In the genomic region with DNA sequence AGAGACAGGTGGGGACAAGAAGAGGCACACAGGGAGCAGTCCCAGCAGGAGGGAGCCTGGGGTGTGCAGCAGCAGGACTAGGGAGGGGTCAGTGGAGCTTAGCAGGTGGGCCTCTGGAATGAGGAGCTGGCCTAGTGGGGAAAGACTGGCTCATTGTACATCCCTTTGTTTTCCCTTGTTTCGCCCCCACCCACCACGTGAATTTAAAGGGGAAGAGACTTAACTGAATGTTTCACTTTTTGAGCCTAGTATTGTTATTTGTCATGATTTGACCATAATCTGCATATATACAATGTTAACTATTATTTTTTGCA, we compare ENCODE assay signal across 11 cellular contexts.
DNase-seq lines count a peak whose midpoint lies in the region; ATAC-seq lines count a peak whose summit lies in the region.
"Had no signal": no experiment of that assay in that cellular context is flagged by ENCODE, and none has a peak within 500 bp of the region (broad histone marks: within the 10 kb centered on the region; RNA-seq: fewer than 3 reads in every experiment).

No MANE protein-coding gene starts in this region.

- H3K27ac Mint-ChIP-seq in activated naive CD8-positive, alpha-beta T cell treated with anti-CD3 and anti-CD28 coated beads for 36 hours: peak overlapping the region; percentile 97
- peak overlapping the region in 4 of 6 donors; percentile 57 to 85 (median 68) for H3K27ac Mint-ChIP-seq in naive B cell

- ATAC-seq in right cardiac atrium (no peak), left cardiac atrium (no peak), naive B cell (ENCODE audit: low read depth in 2 of 2) (no peak), aorta (ENCODE audit: low FRiP score) (no peak)

- no peaks in the 10 kb centered on the region for H3K27me3 Mint-ChIP-seq in activated naive CD8-positive, alpha-beta T cell treated with anti-CD3 and anti-CD28 coated beads for 36 hours
- no peaks in the 10 kb centered on the region for H3K27me3 Mint-ChIP-seq in naive B cell

- H3K9me3 Mint-ChIP-seq in activated naive CD8-positive, alpha-beta T cell treated with anti-CD3 and anti-CD28 coated beads for 36 hours: peaks cover 6% of the 10 kb centered on the region
- peaks cover 0 to 2% (median 0%) of the 10 kb centered on the region in 7 donors for H3K9me3 Mint-ChIP-seq in naive B cell

- H3K4me3 Mint-ChIP-seq in activated naive CD8-positive, alpha-beta T cell treated with anti-CD3 and anti-CD28 coated beads for 36 hours: peak overlapping the region; percentile 51
- H3K4me3 Mint-ChIP-seq in naive B cell: peak overlapping the region in 1 of 8 donors; percentile 36

- DNase-seq in right cardiac atrium: peak in 2 of 3 donors; percentile 33 to 44
- no peak for DNase-seq in left cardiac atrium
- peak; percentile 31 for DNase-seq in activated naive CD8-positive, alpha-beta T cell treated with anti-CD3 and anti-CD28 coated beads for 36 hours
- no peak for DNase-seq in naive B cell
- no peak for DNase-seq in aorta
- DNase-seq in NCI-H1048 (lab: John Stamatoyannopoulos, UW): no peak
- DNase-seq in NCI-H226: no peak
- DNase-seq in GDM1 (lab: John Stamatoyannopoulos, UW): no peak
- DNase-seq: colonic mucosa, NCI-H1417 treated with DMSO at 0.1 percent for 48 hours, occipital lobe had no signal

- H3K4me1 Mint-ChIP-seq in activated naive CD8-positive, alpha-beta T cell treated with anti-CD3 and anti-CD28 coated beads for 36 hours: peaks cover 93% of the 10 kb centered on the region
- H3K4me1 Mint-ChIP-seq in naive B cell: peaks cover 36 to 67% (median 47%) of the 10 kb centered on the region in 3 donors

- H3K36me3 ChIP-seq in aorta (ENCODE audit: control insufficient read depth in 1 of 2, insufficient read depth in 2 of 2, low read length in 1 of 2): no peaks in the 10 kb centered on the region
- H3K36me3 ChIP-seq: colonic mucosa had no signal

- H3K27ac ChIP-seq in right cardiac atrium (ENCODE audit: low read length) (peak overlapping the region; percentile 80), aorta (ENCODE audit: low read depth in 1 of 2, low read length in 2 of 2) (peak overlapping the region; percentile 73 to 91)
- H3K27ac ChIP-seq: colonic mucosa had no signal

- H3K27me3 ChIP-seq in right cardiac atrium (ENCODE audit: control insufficient read depth, insufficient read depth) (no peaks in the 10 kb centered on the region), aorta (ENCODE audit: control insufficient read depth in 1 of 2, insufficient read depth in 2 of 2, low read length in 1 of 2) (no peaks in the 10 kb centered on the region)
- H3K27me3 ChIP-seq: colonic mucosa had no signal

- no peak overlapping the region for H3K4me3 ChIP-seq in right cardiac atrium (ENCODE audit: low read length)
- H3K4me3 ChIP-seq in aorta (ENCODE audit: low read length in 2 of 2): no peak overlapping the region
- H3K4me3 ChIP-seq: colonic mucosa had no signal

- 81% methylated on average over 2 of the region's 2 CpGs for WGBS in right cardiac atrium
- 77 to 78% methylated on average over 2 of the region's 2 CpGs for WGBS in aorta, 2 donors

- no peaks in the 10 kb centered on the region for H3K9me3 ChIP-seq in right cardiac atrium (ENCODE audit: control insufficient read depth, low read length)
- H3K9me3 ChIP-seq in aorta (ENCODE audit: control insufficient read depth, low read length): no peaks in the 10 kb centered on the region
- H3K9me3 ChIP-seq: colonic mucosa had no signal

- H3K4me1 ChIP-seq in right cardiac atrium (ENCODE audit: control insufficient read depth, insufficient read depth, low read length): peaks cover 10% of the 10 kb centered on the region
- H3K4me1 ChIP-seq in aorta (ENCODE audit: control insufficient read depth in 1 of 2, insufficient read depth in 2 of 2, low read length in 2 of 2): peaks cover 2 to 13% of the 10 kb centered on the region in 2 donors

- peaks cover 71% of the 10 kb centered on the region for H3K36me3 Mint-ChIP-seq in activated naive CD8-positive, alpha-beta T cell treated with anti-CD3 and anti-CD28 coated beads for 36 hours
- peaks cover 6 to 24% of the 10 kb centered on the region in 2 donors for H3K36me3 Mint-ChIP-seq in naive B cell

- intact Hi-C loops in right cardiac atrium (cut with DNase I): no loop called here
- intact Hi-C loops in left cardiac atrium (cut with DNase I): no loop called here
- intact Hi-C loops in aorta (cut with DNase I): no loop called here

Comparison
In these comparisons a context has a peak if more than half of its experiments do, and no peak if none do; other contexts are left out.
1. DNase-seq: peak in right cardiac atrium (2 of 3) and activated naive CD8-positive, alpha-beta T cell treated with anti-CD3 and anti-CD28 coated beads for 36 hours (single experiment); none in left cardiac atrium (single experiment), naive B cell (single experiment), aorta (0 of 2), NCI-H1048 (single experiment), NCI-H226 (single experiment) and GDM1 (single experiment).